Comparison of ENCODE assay signal across 11 cellular contexts in the genomic region with DNA sequence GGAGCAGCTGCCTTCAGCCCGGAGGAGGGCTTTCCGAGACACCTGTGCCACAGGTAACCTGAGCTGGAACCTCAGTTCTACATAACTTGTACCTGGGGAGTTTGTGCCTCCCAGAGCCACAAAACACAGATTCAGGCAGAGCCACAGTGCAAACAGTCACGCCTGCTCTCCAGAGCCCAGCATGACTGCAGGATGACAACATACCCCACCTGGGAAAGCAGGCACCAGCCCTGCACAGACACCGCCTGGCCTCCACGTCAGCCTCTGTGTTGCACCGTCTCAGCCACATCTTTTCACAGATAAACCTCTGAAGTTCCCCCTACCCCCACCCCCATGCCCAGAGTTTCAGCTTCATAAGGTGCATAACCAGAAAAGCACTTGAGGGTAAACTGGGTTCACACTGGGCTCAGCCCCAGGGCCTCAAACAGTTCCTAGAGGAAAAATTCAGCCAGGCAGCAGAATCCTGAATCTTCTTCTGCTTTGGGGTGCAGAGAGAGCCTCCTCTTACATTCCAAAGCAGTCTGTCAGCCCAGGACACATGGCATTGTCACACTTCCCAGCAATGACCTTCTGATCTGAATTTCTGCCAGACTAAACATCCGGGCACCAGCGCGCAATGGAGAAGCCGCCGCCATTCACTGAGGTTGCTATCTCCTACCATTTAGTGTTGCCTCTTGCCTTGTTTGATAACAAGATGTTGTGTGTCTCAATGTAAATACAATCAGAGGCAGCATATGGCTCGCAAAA.
DNase-seq lines count a peak whose midpoint lies in the region; ATAC-seq, FAIRE-seq and TF ChIP-seq lines count a peak whose summit lies in the region.
"Had no signal": no experiment of that assay in that cellular context is flagged by ENCODE, and none has a peak within 500 bp of the region (broad histone marks: within the 10 kb centered on the region; RNA-seq: fewer than 3 reads in every experiment).

No MANE protein-coding gene starts in this region.

- peak overlapping the region; percentile 84; the same call in 1 of the 2 replicates for H2AFZ ChIP-seq in GM23338

- ATAC-seq in GM23338 (peak; percentile 59), pancreas (peak; percentile 73 to 86 (median 82)), GM21367 (IDR thresholded peaks at IDR 0.05; ENCODE audit: unreplicated experiment) (no peak)

- 25 to 28% methylated on average over 12 of the region's 12 CpGs for WGBS in pancreas, 2 donors

- H3K36me3 ChIP-seq in GM23338 (ENCODE audit: insufficient read depth) (no peaks in the 10 kb centered on the region), pancreas (no peaks in the 10 kb centered on the region)

- H3K4me1 ChIP-seq in GM23338 (ENCODE audit: insufficient read depth): no peaks in the 10 kb centered on the region
- H3K4me1 ChIP-seq in pancreas: peaks cover 11 to 21% (median 12%) of the 10 kb centered on the region in 3 donors

- no peak overlapping the region; the same call in 1 of the 2 replicates for H3K27ac Mint-ChIP-seq in GM23338
- H3K27ac Mint-ChIP-seq: activated B cell treated with CpG ODN at 0.5 μM for 24 hours had no signal

- H3K27ac ChIP-seq in GM23338 (ENCODE audit: low read depth) (no peak overlapping the region), pancreas (peak overlapping the region; percentile 62 to 90 (median 78))
- H3K27ac ChIP-seq: KMS-11 had no signal

- DNase-seq in GM23338 (ENCODE audit: low spot score) (no peak), NCI-H748 treated with DMSO at 0.1 percent for 48 hours (lab: John Stamatoyannopoulos, UW) (peak; percentile 52), fibroblast of villous mesenchyme (ENCODE audit: low read depth) (peak; percentile 46), pancreas (peak in 5 of 6 donors; percentile 55 to 71 (median 63)), occipital lobe (lab: John Stamatoyannopoulos, UW) (no peak), midbrain (lab: John Stamatoyannopoulos, UW) (no peak)
- DNase-seq in activated effector memory CD4-positive, alpha-beta T cell treated with Interleukin-2 at 50 U/mL for 16 hours: no peak
- DNase-seq: activated B cell treated with CpG ODN at 0.5 μM for 24 hours, cortex of kidney had no signal

- no peak for FAIRE-seq in pancreas (lab: Jason Lieb, UNC)

- H3K4me2 ChIP-seq in GM23338: no peak overlapping the region
- H3K4me2 ChIP-seq: KMS-11 had no signal

- intact Hi-C loops in pancreas (cut with DNase I): no loop called here

- no peak overlapping the region for H3K4me3 Mint-ChIP-seq in GM23338
- H3K4me3 Mint-ChIP-seq: activated B cell treated with CpG ODN at 0.5 μM for 24 hours had no signal

- H3K9me2 ChIP-seq in GM23338 (ENCODE audit: insufficient read depth): no peaks in the 10 kb centered on the region

- no peaks in the 10 kb centered on the region for H4K20me1 ChIP-seq in GM23338 (replicated peaks; ENCODE audit: insufficient read depth)

- H3K27me3 ChIP-seq in GM23338 (ENCODE audit: insufficient read depth): no peaks in the 10 kb centered on the region
- no peaks in the 10 kb centered on the region for H3K27me3 ChIP-seq in pancreas

- no peaks in the 10 kb centered on the region for H3K9me3 ChIP-seq in pancreas

- H3K4me3 ChIP-seq in GM23338 (no peak overlapping the region), fibroblast of villous mesenchyme (ENCODE audit: low read depth, low read length) (no peak overlapping the region), pancreas (no peak overlapping the region)

- H3K4me1 Mint-ChIP-seq in GM23338: peaks cover 25% of the 10 kb centered on the region
- H3K4me1 Mint-ChIP-seq: activated B cell treated with CpG ODN at 0.5 μM for 24 hours had no signal

- TF ChIP-seq CTCF in GM23338 (conservative IDR thresholded peaks at IDR 0.05; ENCODE audit: low read depth in 2 of 2) (no peak), fibroblast of villous mesenchyme (IDR thresholded peaks at IDR 0.05; ENCODE audit: insufficient read depth, low read depth, low read length) (no peak), pancreas (IDR thresholded peaks at IDR 0.05) (no peak)

- no peaks in the 10 kb centered on the region for H3F3A ChIP-seq in GM23338 (replicated peaks; ENCODE audit: low read depth)

- no peaks in the 10 kb centered on the region for H3K36me3 Mint-ChIP-seq in GM23338 (ENCODE audit: low read depth)

- no peaks in the 10 kb centered on the region for H3K79me2 ChIP-seq in GM23338 (replicated peaks; ENCODE audit: insufficient read depth)

- H3K27me3 Mint-ChIP-seq in GM23338 (ENCODE audit: insufficient read depth, low read depth, poor library complexity): no peaks in the 10 kb centered on the region
- H3K27me3 Mint-ChIP-seq: activated B cell treated with CpG ODN at 0.5 μM for 24 hours had no signal

- no peaks in the 10 kb centered on the region for H3K9me3 Mint-ChIP-seq in GM23338
- H3K9me3 Mint-ChIP-seq: activated B cell treated with CpG ODN at 0.5 μM for 24 hours had no signal

TF ChIP-seq in GM23338, 12 proteins besides CTCF, POLR2A, EP300 and RAD21:
- TF ChIP-seq JUNB (IDR thresholded peaks at IDR 0.05; ENCODE audit: unreplicated experiment): no peak
- TF ChIP-seq EZH2 (IDR thresholded peaks at IDR 0.05; ENCODE audit: low read depth, unreplicated experiment): no peak
- no peak for TF ChIP-seq ZNF114 (CRISPR knock-in tag; IDR thresholded peaks at IDR 0.05)
- no peak for TF ChIP-seq STAT1 (IDR thresholded peaks at IDR 0.05; ENCODE audit: unreplicated experiment)
- TF ChIP-seq NANOG (IDR thresholded peaks at IDR 0.05; ENCODE audit: borderline replicate concordance): no peak
- TF ChIP-seq EZH2phosphoT487 (IDR thresholded peaks at IDR 0.05; ENCODE audit: unreplicated experiment): no peak
- TF ChIP-seq ETS1 (IDR thresholded peaks at IDR 0.05): no peak
- TF ChIP-seq ZNF462 (CRISPR knock-in tag; IDR thresholded peaks at IDR 0.05): no peak
- no peak for TF ChIP-seq ZNF331 (CRISPR knock-in tag; IDR thresholded peaks at IDR 0.05; ENCODE audit: low read depth)

Comparison
In these comparisons a context has a peak if more than half of its experiments do, and no peak if none do; other contexts are left out.
1. DNase-seq: peak in NCI-H748 treated with DMSO at 0.1 percent for 48 hours (single experiment), fibroblast of villous mesenchyme (single experiment) and pancreas (5 of 6); none in GM23338 (single experiment), occipital lobe (single experiment), midbrain (single experiment) and activated effector memory CD4-positive, alpha-beta T cell treated with Interleukin-2 at 50 U/mL for 16 hours (single experiment).